ENCODE assay signal across 14 cellular contexts in genomic region chr19:16301999-16302694, GRCh38. TPM values are rescaled to one million over a fixed set of nuclear protein-coding genes. Genes with fewer than 3 reads are reported as not detected.
DNase-seq lines count a peak whose midpoint lies in the region; FAIRE-seq and TF ChIP-seq lines count a peak whose summit lies in the region.
"Had no signal": no experiment of that assay in that cellular context is flagged by ENCODE, and none has a peak within 500 bp of the region (broad histone marks: within the 10 kb centered on the region; RNA-seq: fewer than 3 reads in every experiment).

No MANE protein-coding gene starts in this region.

- no peaks in the 10 kb centered on the region for H3K79me2 ChIP-seq in SU-DHL-6 (ENCODE audit: insufficient read depth, low read length)
- H3K79me2 ChIP-seq in hepatocyte = no peaks in the 10 kb centered on the region

- DNase-seq in ACHN = peak; percentile 88
- DNase-seq in HK-2 (ENCODE audit: unreplicated experiment) = peak; percentile 69
- DNase-seq in hepatocyte (ENCODE audit: low spot score) = peak; percentile 19
- DNase-seq in T-helper 2 cell = no peak
- no peak for DNase-seq in kidney
- no peak for DNase-seq in SKM-1 treated with dmso at 0.1 percent for 144 hours (lab: John Stamatoyannopoulos, UW; ENCODE audit: unreplicated experiment)
- no peak for DNase-seq in activated gamma-delta T cell (lab: John Stamatoyannopoulos, UW)
- DNase-seq: activated CD4-positive, CD25-positive, alpha-beta regulatory T cell; activated T-cell treated with anti-CD3 and anti-CD28 coated beads, Interleukin-2, amount 50 U/mL, for 4 hours; body of pancreas; sigmoid colon; trophoblast cell had no signal

- FAIRE-seq in kidney (lab: Jason Lieb, UNC) = no peak
- FAIRE-seq: endometrium had no signal

- H3K27me3 ChIP-seq in SU-DHL-6 (ENCODE audit: low read length) (no peaks in the 10 kb centered on the region), hepatocyte (no peaks in the 10 kb centered on the region)
- H3K27me3 ChIP-seq: body of pancreas, sigmoid colon had no signal

- H3F3A ChIP-seq in SU-DHL-6 (ENCODE audit: insufficient read depth) = no peaks in the 10 kb centered on the region

- no peaks in the 10 kb centered on the region for H3K9me3 ChIP-seq in SU-DHL-6 (ENCODE audit: insufficient read depth, low read length)
- H3K9me3 ChIP-seq in hepatocyte (ENCODE audit: low read depth) = no peaks in the 10 kb centered on the region
- H3K9me3 ChIP-seq in kidney (ENCODE audit: control insufficient read depth in 1 of 2, low read length in 2 of 2) = no peaks in the 10 kb centered on the region
- H3K9me3 ChIP-seq: body of pancreas, sigmoid colon had no signal

- H3K9me2 ChIP-seq in SU-DHL-6 (replicated peaks; ENCODE audit: insufficient read depth, low read length) (no peaks in the 10 kb centered on the region), hepatocyte (replicated peaks; ENCODE audit: insufficient read depth) (no peaks in the 10 kb centered on the region)

- in situ Hi-C loops in ACHN (cut with HindIII; ENCODE audit: low pct_ligation_motif_present, low pct_unique_long_range_greater_than_20kb, low sequenced_read_pairs) = no loop called here

- TF ChIP-seq CTCF in SU-DHL-6 (IDR thresholded peaks at IDR 0.05; ENCODE audit: insufficient read depth, low read length, poor library complexity, severe bottlenecking) = no peak
- no peak for TF ChIP-seq CTCF in hepatocyte (IDR thresholded peaks at IDR 0.05; ENCODE audit: poor library complexity)
- no peak for TF ChIP-seq CTCF in kidney (IDR thresholded peaks at IDR 0.05; ENCODE audit: borderline replicate concordance, extremely low read depth, insufficient read depth)

- no peaks in the 10 kb centered on the region for H3K4me1 ChIP-seq in hepatocyte (ENCODE audit: insufficient read depth)
- H3K4me1 ChIP-seq in kidney (ENCODE audit: control insufficient read depth in 1 of 2, insufficient read depth in 1 of 2, low read depth in 1 of 2, low read length in 2 of 2) = no peaks in the 10 kb centered on the region
- H3K4me1 ChIP-seq: body of pancreas had no signal

- H2AFZ ChIP-seq in SU-DHL-6 (ENCODE audit: low read depth, low read length, severe bottlenecking) = no peak overlapping the region
- no peak overlapping the region for H2AFZ ChIP-seq in hepatocyte

- no peaks in the 10 kb centered on the region for H4K20me1 ChIP-seq in SU-DHL-6 (ENCODE audit: low read depth, low read length)
- H4K20me1 ChIP-seq in hepatocyte (ENCODE audit: insufficient read depth, poor library complexity, severe bottlenecking) = no peaks in the 10 kb centered on the region

- WGBS in hepatocyte (ENCODE audit: low lambda C conversion rate, missing lambda C conversion rate) = 87% methylated on average over 24 of the region's 25 CpGs

- H3K27ac ChIP-seq in SU-DHL-6 (ENCODE audit: low read depth, low read length) = peak overlapping the region; percentile 6; the same call in 1 of the 2 replicates
- no peak overlapping the region for H3K27ac ChIP-seq in hepatocyte
- H3K27ac ChIP-seq in kidney (ENCODE audit: low read depth in 2 of 2, low read length in 2 of 2) = no peak overlapping the region
- H3K27ac ChIP-seq: body of pancreas had no signal

- no peak overlapping the region for H3K4me2 ChIP-seq in SU-DHL-6 (ENCODE audit: low read depth, low read length, poor library complexity, severe bottlenecking)
- H3K4me2 ChIP-seq in hepatocyte = no peak overlapping the region

- H3K4me3 ChIP-seq in SU-DHL-6 (ENCODE audit: insufficient read depth, low read length, poor library complexity, severe bottlenecking) = no peak overlapping the region
- H3K4me3 ChIP-seq in hepatocyte = no peak overlapping the region
- no peak overlapping the region for H3K4me3 ChIP-seq in kidney (ENCODE audit: low read length in 2 of 2)
- H3K4me3 ChIP-seq: body of pancreas, sigmoid colon had no signal

- intact Hi-C loops in kidney (cut with DNase I) = no loop called here

- H3K36me3 ChIP-seq in SU-DHL-6 (ENCODE audit: low read length) (no peaks in the 10 kb centered on the region), hepatocyte (replicated peaks; ENCODE audit: insufficient read depth, low read depth) (no peaks in the 10 kb centered on the region), kidney (ENCODE audit: control insufficient read depth in 1 of 2, insufficient read depth in 2 of 2, low read length in 2 of 2) (no peaks in the 10 kb centered on the region)
- H3K36me3 ChIP-seq: sigmoid colon had no signal

- H3K9ac ChIP-seq in SU-DHL-6 (ENCODE audit: low read length) = no peak overlapping the region
- no peak overlapping the region for H3K9ac ChIP-seq in kidney (ENCODE audit: low read length in 2 of 2)

RNA-seq across cellular contexts. Expression of gene KLF2, which starts 22.5 kb away (rescaled TPM):
- total RNA-seq in hepatocyte (3.0 and 4.5 TPM in 2 replicates), kidney (131 TPM)
- polyA plus RNA-seq in hepatocyte (27.7 and 40.9 TPM in 2 replicates), kidney (ENCODE audit: insufficient read depth, low read depth, low replicate concordance) (114 TPM)

Comparison
In these comparisons a context has a peak if more than half of its experiments do, and no peak if none do; other contexts are left out.
1. DNase-seq: peak in ACHN (single experiment), HK-2 (single experiment) and hepatocyte (single experiment); none in T-helper 2 cell (0 of 5), kidney (single experiment), SKM-1 treated with dmso at 0.1 percent for 144 hours (single experiment) and activated gamma-delta T cell (single experiment).
2. RNA of gene KLF2, which starts 22.5 kb away (total RNA-seq): 131 TPM in kidney (single experiment); 3.0 to 4.5 TPM in hepatocyte; every median in the first group is over 10 times any median in the second.